16 cellular contexts compared by ENCODE assay signal in the genomic region with DNA sequence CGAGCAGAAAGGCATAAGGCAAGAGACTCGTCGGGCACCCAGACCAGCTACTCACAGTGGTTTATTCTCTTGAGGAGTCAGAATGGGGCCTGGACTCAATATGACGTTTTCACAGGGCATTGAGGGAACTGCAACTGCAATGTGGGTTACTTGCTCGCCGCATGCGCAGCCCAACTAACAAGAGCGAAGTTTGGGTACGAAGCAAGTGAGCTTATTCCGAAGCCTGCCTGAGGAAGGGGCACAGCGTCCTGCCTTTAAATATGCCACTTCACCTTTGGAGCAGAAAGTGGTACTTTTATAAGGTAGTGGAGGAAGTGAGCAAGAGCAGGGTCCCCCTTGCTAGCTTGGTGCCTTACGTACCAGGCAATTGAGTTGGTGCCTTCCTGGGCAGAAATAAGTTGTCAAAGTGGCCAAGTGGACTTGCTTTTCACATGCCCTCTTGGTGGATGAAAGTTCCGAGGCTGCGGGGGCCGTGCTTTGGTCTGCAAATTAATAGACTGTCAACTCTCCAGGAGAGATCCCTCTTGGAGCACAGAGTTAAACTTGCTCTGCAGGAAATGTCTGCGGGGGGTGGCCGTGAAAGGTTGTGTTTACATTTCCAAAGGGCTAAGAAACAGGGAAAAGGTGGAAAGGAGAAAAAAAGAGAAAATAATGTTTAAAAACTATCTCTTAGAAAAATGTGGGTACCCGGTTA.
DNase-seq lines count a peak whose midpoint lies in the region; ATAC-seq and TF ChIP-seq lines count a peak whose summit lies in the region.
"Had no signal": no experiment of that assay in that cellular context is flagged by ENCODE, and none has a peak within 500 bp of the region (broad histone marks: within the 10 kb centered on the region; RNA-seq: fewer than 3 reads in every experiment).

No MANE protein-coding gene starts in this region.

- no peaks in the 10 kb centered on the region for H4K20me1 ChIP-seq in GM23338 (replicated peaks; ENCODE audit: insufficient read depth)

- H3K4me3 Mint-ChIP-seq in GM23338 (no peak overlapping the region), chondrocyte (ENCODE audit: unreplicated experiment) (no peak overlapping the region)
- H3K4me3 Mint-ChIP-seq in naive thymus-derived CD4-positive, alpha-beta T cell, result no peak overlapping the region
- H3K4me3 Mint-ChIP-seq: CD4-positive, alpha-beta memory T cell had no signal

- no peak overlapping the region for H3K9ac ChIP-seq in neuronal stem cell (ENCODE audit: low read depth, low read length, poor library complexity)

- H3K36me3 Mint-ChIP-seq in GM23338 (ENCODE audit: low read depth), result no peaks in the 10 kb centered on the region
- H3K36me3 Mint-ChIP-seq in chondrocyte (ENCODE audit: low read depth), result no peaks in the 10 kb centered on the region
- peaks cover 0 to 5% (median 0%) of the 10 kb centered on the region in 5 donors for H3K36me3 Mint-ChIP-seq in naive thymus-derived CD4-positive, alpha-beta T cell
- H3K36me3 Mint-ChIP-seq: CD4-positive, alpha-beta memory T cell had no signal

- DNase-seq in GM23338 (ENCODE audit: low spot score) (peak; percentile 61), chondrocyte (ENCODE audit: low spot score) (no peak), iPS-NIHi7 (ENCODE audit: extremely low spot score) (peak; percentile 23), neuronal stem cell (ENCODE audit: low spot score) (no peak), NCI-H1436 treated with DMSO at 0.1 percent for 48 hours (lab: John Stamatoyannopoulos, UW) (no peak)
- DNase-seq in naive thymus-derived CD4-positive, alpha-beta T cell, result no peak
- no peak for DNase-seq in activated effector memory CD4-positive, alpha-beta T cell treated with anti-CD3 and anti-CD28 coated beads, Interleukin-2, amount 50 U/mL, for 16 hours
- no peak for DNase-seq in activated CD4-positive, alpha-beta T cell treated with anti-CD3 and anti-CD28 coated beads, Interleukin-2, amount 50 U/mL, for 48 hours
- DNase-seq: CD4-positive, alpha-beta memory T cell; DMS53; MM.1S; NCI-H1092; NCI-H1694; NCI-H2081 treated with DMSO at 0.1 percent for 48 hours; NK-92 treated with Interleukin-12 subunit alpha and Interleukin-12 subunit beta, amount 100 ng/mL, for 24 hours had no signal

- no peaks in the 10 kb centered on the region for H3K79me1 ChIP-seq in neuronal stem cell (ENCODE audit: low read depth, low read length)

- peaks cover 3% of the 10 kb centered on the region; the same call in 1 of the 2 replicates for H3K9me2 ChIP-seq in GM23338 (ENCODE audit: insufficient read depth)

- H2AK5ac ChIP-seq in neuronal stem cell (ENCODE audit: low read depth, low read length), result no peak overlapping the region

- H3K27me3 Mint-ChIP-seq in GM23338 (ENCODE audit: insufficient read depth, low read depth, poor library complexity) (peaks cover 5% of the 10 kb centered on the region), chondrocyte (ENCODE audit: low read depth) (no peaks in the 10 kb centered on the region)
- H3K27me3 Mint-ChIP-seq in naive thymus-derived CD4-positive, alpha-beta T cell, result no peaks in the 10 kb centered on the region
- H3K27me3 Mint-ChIP-seq: CD4-positive, alpha-beta memory T cell had no signal

- no peak overlapping the region for H3K27ac ChIP-seq in GM23338 (ENCODE audit: low read depth)
- no peak overlapping the region for H3K27ac ChIP-seq in neuronal stem cell (replicated peaks; ENCODE audit: low read length)
- H3K27ac ChIP-seq in naive thymus-derived CD4-positive, alpha-beta T cell (ENCODE audit: low read depth, low read length), result no peak overlapping the region

- 0 out of 2 replicates have a peak overlapping the region, but pooled peaks have one; percentile 25 for H3K4me2 ChIP-seq in GM23338
- H3K4me2 ChIP-seq in neuronal stem cell (ENCODE audit: insufficient read depth, low read length, poor library complexity, severe bottlenecking), result no peak overlapping the region

- H3K36me3 ChIP-seq in GM23338 (ENCODE audit: insufficient read depth) (no peaks in the 10 kb centered on the region), neuronal stem cell (replicated peaks in 1 of 2; ENCODE audit: control insufficient read depth in 2 of 2, insufficient read depth in 2 of 2, low read length in 2 of 2) (no peaks in the 10 kb centered on the region)
- no peaks in the 10 kb centered on the region for H3K36me3 ChIP-seq in naive thymus-derived CD4-positive, alpha-beta T cell (ENCODE audit: control insufficient read depth in 2 of 3, insufficient read depth in 3 of 3, low read length in 3 of 3)

- no peak overlapping the region for H3K4me3 ChIP-seq in GM23338
- H3K4me3 ChIP-seq in neuronal stem cell (ENCODE audit: low read length in 2 of 2), result no peak overlapping the region
- no peak overlapping the region for H3K4me3 ChIP-seq in naive thymus-derived CD4-positive, alpha-beta T cell (ENCODE audit: low read length)

- H2BK5ac ChIP-seq in neuronal stem cell (ENCODE audit: low read length), result no peak overlapping the region

- intact Hi-C loops in naive thymus-derived CD4-positive, alpha-beta T cell (cut with micrococcal nuclease), result no loop called here

- no peak overlapping the region for H4K8ac ChIP-seq in neuronal stem cell (ENCODE audit: low read depth, low read length)

- TF ChIP-seq CTCF in GM23338 (conservative IDR thresholded peaks at IDR 0.05; ENCODE audit: low read depth in 2 of 2), result 0 out of 4 replicates have a peak, but pooled peaks of 1 of the 2 experiments have one; percentile 6
- no peak for TF ChIP-seq CTCF in chondrocyte (IDR thresholded peaks at IDR 0.05)

- H4K91ac ChIP-seq in neuronal stem cell (ENCODE audit: low read depth, low read length, poor library complexity), result no peak overlapping the region

- H3K27me3 ChIP-seq in GM23338 (ENCODE audit: insufficient read depth) (no peaks in the 10 kb centered on the region), neuronal stem cell (ENCODE audit: control insufficient read depth in 3 of 3, insufficient read depth in 3 of 3, low read depth in 1 of 3, low read length in 3 of 3) (no peaks in the 10 kb centered on the region)
- H3K27me3 ChIP-seq in naive thymus-derived CD4-positive, alpha-beta T cell (ENCODE audit: control insufficient read depth in 2 of 2, insufficient read depth in 2 of 2, low read length in 2 of 2), result no peaks in the 10 kb centered on the region

- no peak overlapping the region for H2BK120ac ChIP-seq in neuronal stem cell (ENCODE audit: low read depth, low read length)

- H3K9me3 Mint-ChIP-seq in GM23338 (no peaks in the 10 kb centered on the region; the same call in 2 of the 3 replicates), chondrocyte (ENCODE audit: low read depth) (no peaks in the 10 kb centered on the region)
- H3K9me3 Mint-ChIP-seq in naive thymus-derived CD4-positive, alpha-beta T cell, result peaks cover 0 to 28% (median 6%) of the 10 kb centered on the region in 11 donors

- H2BK15ac ChIP-seq in neuronal stem cell (ENCODE audit: low read length), result no peak overlapping the region

- H3K27ac Mint-ChIP-seq in GM23338 (no peak overlapping the region), chondrocyte (ENCODE audit: unreplicated experiment) (peak overlapping the region; percentile 43)
- H3K27ac Mint-ChIP-seq in naive thymus-derived CD4-positive, alpha-beta T cell, result no peak overlapping the region
- H3K27ac Mint-ChIP-seq: CD4-positive, alpha-beta memory T cell had no signal

- peaks cover 18% of the 10 kb centered on the region for H3K4me1 Mint-ChIP-seq in GM23338
- peaks cover 41% of the 10 kb centered on the region for H3K4me1 Mint-ChIP-seq in chondrocyte (ENCODE audit: low read depth)
- H3K4me1 Mint-ChIP-seq in naive thymus-derived CD4-positive, alpha-beta T cell, result no peaks in the 10 kb centered on the region
- H3K4me1 Mint-ChIP-seq: CD4-positive, alpha-beta memory T cell had no signal

- H3K23ac ChIP-seq in neuronal stem cell (ENCODE audit: low read depth, low read length, poor library complexity), result no peak overlapping the region

- ATAC-seq in GM23338, result peak; percentile 89
- ATAC-seq in naive thymus-derived CD4-positive, alpha-beta T cell, result no peak
- ATAC-seq: Right ventricle myocardium inferior had no signal

- no peak overlapping the region for H3K4ac ChIP-seq in neuronal stem cell (ENCODE audit: low read length)

- H3K18ac ChIP-seq in neuronal stem cell (ENCODE audit: low read length), result no peak overlapping the region

- WGBS in neuronal stem cell (ENCODE audit: extremely low coverage in 2 of 2, insufficient read length in 2 of 2, insufficient replicate concordance in 1 of 2), 2 donors, result no CpG with 5 or more reads among the region's 18 CpGs

- no peaks in the 10 kb centered on the region for H3K9me3 ChIP-seq in neuronal stem cell (replicated peaks in 1 of 2; ENCODE audit: control insufficient read depth in 2 of 2, insufficient read depth in 1 of 2, low read depth in 1 of 2, low read length in 2 of 2)
- H3K9me3 ChIP-seq in naive thymus-derived CD4-positive, alpha-beta T cell (ENCODE audit: control insufficient read depth in 2 of 3, low read length in 3 of 3), result no peaks in the 10 kb centered on the region

- H2AFZ ChIP-seq in GM23338 (peak overlapping the region; percentile 87; the same call in 1 of the 2 replicates), neuronal stem cell (ENCODE audit: low read length) (peak overlapping the region; percentile 7)

- CTCF ChIA-PET in naive thymus-derived CD4-positive, alpha-beta T cell (lab: Charles Lee), result no interaction called here

- POLR2A ChIA-PET in naive thymus-derived CD4-positive, alpha-beta T cell (lab: Charles Lee), result no interaction called here

- peaks cover 14% of the 10 kb centered on the region; the same call in 1 of the 2 replicates for H3K4me1 ChIP-seq in GM23338 (ENCODE audit: insufficient read depth)
- no peaks in the 10 kb centered on the region for H3K4me1 ChIP-seq in neuronal stem cell (ENCODE audit: control insufficient read depth in 2 of 2, insufficient read depth in 1 of 2, low read depth in 1 of 2, low read length in 2 of 2)
- H3K4me1 ChIP-seq in naive thymus-derived CD4-positive, alpha-beta T cell (ENCODE audit: control insufficient read depth in 2 of 2, insufficient read depth in 2 of 2, low read length in 2 of 2), result no peaks in the 10 kb centered on the region

- no peak overlapping the region for H2BK12ac ChIP-seq in neuronal stem cell (ENCODE audit: low read length)

- no peak overlapping the region for H3K14ac ChIP-seq in neuronal stem cell (ENCODE audit: low read length)

- no peaks in the 10 kb centered on the region for H3F3A ChIP-seq in GM23338 (replicated peaks; ENCODE audit: low read depth)

- no peaks in the 10 kb centered on the region for H3K79me2 ChIP-seq in GM23338 (replicated peaks; ENCODE audit: insufficient read depth)

Comparison
In these comparisons a context has a peak if more than half of its experiments do, and no peak if none do; other contexts are left out.
1. DNase-seq: peak in GM23338 (single experiment) and iPS-NIHi7 (single experiment); none in chondrocyte (single experiment), neuronal stem cell (single experiment), NCI-H1436 treated with DMSO at 0.1 percent for 48 hours (single experiment), naive thymus-derived CD4-positive, alpha-beta T cell (0 of 9), activated effector memory CD4-positive, alpha-beta T cell treated with anti-CD3 and anti-CD28 coated beads, Interleukin-2, amount 50 U/mL, for 16 hours (single experiment) and activated CD4-positive, alpha-beta T cell treated with anti-CD3 and anti-CD28 coated beads, Interleukin-2, amount 50 U/mL, for 48 hours (0 of 2).